8 cellular contexts compared by ENCODE assay signal in the genomic region with DNA sequence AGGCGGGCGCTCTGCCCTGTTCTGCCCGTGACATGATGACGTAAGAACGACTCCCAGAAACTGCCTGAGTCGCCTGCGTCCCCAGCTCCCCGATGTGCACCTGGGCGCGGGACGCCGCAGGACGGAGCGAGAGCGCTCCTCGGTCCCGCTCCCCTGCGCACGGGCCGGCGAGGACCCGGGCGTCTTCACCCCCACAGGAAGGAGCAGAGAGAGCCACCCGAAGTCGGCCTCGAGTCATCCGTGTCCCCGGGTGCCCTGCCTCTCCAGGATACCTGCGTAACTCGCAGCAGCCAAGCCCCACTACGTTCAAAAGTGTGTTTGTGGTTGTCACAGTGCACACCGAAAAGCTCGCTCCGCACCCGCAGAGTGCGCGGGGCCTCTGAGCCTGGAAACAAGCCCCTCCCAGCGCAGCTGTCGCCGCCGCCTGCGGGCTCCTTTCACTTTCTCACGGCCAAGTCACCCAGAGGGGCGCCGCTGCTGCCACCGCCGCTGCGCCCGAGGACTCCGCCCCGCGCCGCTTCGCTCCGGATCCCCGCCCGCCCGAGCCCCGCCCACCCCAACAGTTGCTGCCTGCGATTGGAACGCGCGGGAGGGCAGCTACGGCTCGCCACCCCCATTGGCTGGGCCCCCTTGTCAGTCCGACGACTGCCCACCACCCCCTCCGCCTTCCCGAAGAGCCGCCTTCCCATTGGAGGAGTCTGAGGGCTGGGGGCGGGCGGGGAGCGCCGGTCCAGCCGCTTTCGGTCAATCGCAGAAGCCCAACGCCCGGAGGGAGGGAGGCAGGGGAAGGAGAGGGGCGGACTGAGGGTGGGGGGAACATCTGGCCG. TPM values are rescaled to one million over a fixed set of nuclear protein-coding genes. Genes with fewer than 3 reads are reported as not detected.
A peak's percentile ranks its signal among the peaks of the same experiment; 100 is the strongest.
DNase-seq lines count a peak whose midpoint lies in the region; ATAC-seq and TF ChIP-seq lines count a peak whose summit lies in the region.

No MANE protein-coding gene starts in this region.

- intact Hi-C loops in adrenal gland (cut with DNase I) (no loop called here), heart right ventricle (cut with DNase I) (loop anchor here in 2 of 10 donors (5.0 to 10.0 kb wide), 3 partner anchors 89 to 224 kb away; a partner anchor contains a TSS), posterior cingulate gyrus (cut with DNase I) (loop anchor here (2.0 to 10.0 kb wide), 4 partner anchors 201 to 703 kb away; no protein-coding TSS in a partner anchor)

- peak in 1 of 4 donors; percentile 38 for TF ChIP-seq EP300 in upper lobe of left lung (IDR thresholded peaks at IDR 0.05)

- TF ChIP-seq CTCF in GM13976 (IDR thresholded peaks at IDR 0.05; ENCODE audit: borderline replicate concordance, control extremely low read depth, extremely low read depth, insufficient read depth, missing control alignments) (no peak), adrenal gland (IDR thresholded peaks at IDR 0.05) (peak in 1 of 6 experiments; percentile 3), heart right ventricle (IDR thresholded peaks at IDR 0.05) (peak in 2 of 9 donors; percentile 7 to 12), upper lobe of left lung (IDR thresholded peaks at IDR 0.05) (peak in 1 of 6 experiments; percentile 23)

- H3K4me1 ChIP-seq in adrenal gland (replicated peaks in 1 of 2) (peaks cover 15 to 28% of the 10 kb centered on the region in 2 donors), heart right ventricle (peaks cover 0 to 42% (median 33%) of the 10 kb centered on the region in 9 donors), upper lobe of left lung (peaks cover 25 to 39% (median 27%) of the 10 kb centered on the region in 4 donors)

- WGBS in adrenal gland, 4 donors: 0 to 1% (median 0%) methylated on average over 19 to 80 of the region's 81 CpGs
- 0 to 1% methylated on average over 77 to 81 of the region's 81 CpGs for WGBS in heart right ventricle, 2 donors
- WGBS in upper lobe of left lung, 2 donors: 0 to 2% methylated on average over 2 to 37 of the region's 81 CpGs

- peak; percentile 73 for ATAC-seq in HG02852 (IDR thresholded peaks at IDR 0.05; ENCODE audit: unreplicated experiment)
- peak; percentile 95 to 99 (median 98) for ATAC-seq in heart right ventricle
- peak; percentile 96 to 99 for ATAC-seq in upper lobe of left lung (ENCODE audit: low FRiP score in 2 of 2)

- H3K36me3 ChIP-seq in adrenal gland (replicated peaks in 1 of 2) (no peaks in the 10 kb centered on the region), heart right ventricle (no peaks in the 10 kb centered on the region), upper lobe of left lung (no peaks in the 10 kb centered on the region)

- in situ Hi-C loops in GM13976 (cut with MboI; ENCODE audit: low sequenced_read_pairs, unreplicated experiment): no loop called here

- peak overlapping the region; percentile 98 to 100 (median 99) for H3K27ac ChIP-seq in adrenal gland
- peak overlapping the region; percentile 89 to 99 (median 98) for H3K27ac ChIP-seq in heart right ventricle
- H3K27ac ChIP-seq in upper lobe of left lung: peak overlapping the region; percentile 96 to 100 (median 98)

- peak overlapping the region; percentile 76 to 92 (median 87) for H3K4me3 ChIP-seq in adrenal gland
- peak overlapping the region; percentile 67 to 99 (median 85) for H3K4me3 ChIP-seq in heart right ventricle
- H3K4me3 ChIP-seq in upper lobe of left lung: peak overlapping the region; percentile 67 to 88 (median 82)

- TF ChIP-seq POLR2A in adrenal gland (IDR thresholded peaks at IDR 0.05) (peak; percentile 95 to 99), upper lobe of left lung (IDR thresholded peaks at IDR 0.05) (peak; percentile 65 to 99 (median 95))

- H3K9me3 ChIP-seq in adrenal gland (replicated peaks in 1 of 3): no peaks in the 10 kb centered on the region
- H3K9me3 ChIP-seq in heart right ventricle: no peaks in the 10 kb centered on the region
- no peaks in the 10 kb centered on the region for H3K9me3 ChIP-seq in upper lobe of left lung

- DNase-seq in GM13976 (ENCODE audit: low spot score) (peak; percentile 96), NCI-H1436 treated with DMSO at 0.1 percent for 48 hours (lab: John Stamatoyannopoulos, UW) (peak; percentile 92), T follicular helper cell (ENCODE audit: low read depth) (peak; percentile 97), adrenal gland (peak; percentile 99 to 100 (median 99)), heart right ventricle (peak; percentile 99), posterior cingulate gyrus (peak; percentile 96 to 100 (median 99)), upper lobe of left lung (peak; percentile 98)

- H3K27me3 ChIP-seq in adrenal gland: no peaks in the 10 kb centered on the region
- no peaks in the 10 kb centered on the region for H3K27me3 ChIP-seq in heart right ventricle
- no peaks in the 10 kb centered on the region for H3K27me3 ChIP-seq in upper lobe of left lung

RNA-seq across cellular contexts. Expression of a gene that starts 3.1 kb away (rescaled TPM):
- 10 to 100 TPM in 4 of 8 donors, 1 to 10 TPM in 4; 7.2 to 15.1 (median 11.0) TPM for total RNA-seq in adrenal gland
- polyA plus RNA-seq in adrenal gland: 1 to 10 TPM; 4.8 to 8.4 (median 6.1) TPM
- 10 to 100 TPM; 17.7 to 33.7 (median 20.8) TPM for total RNA-seq in heart right ventricle
- 10 to 100 TPM in 1 of 2 donors, 1 to 10 TPM in 1; 7.5 to 13.1 TPM for polyA plus RNA-seq in heart right ventricle
- total RNA-seq in upper lobe of left lung: 10 to 100 TPM; 14.8 to 29.7 (median 20.4) TPM

Comparison
In these comparisons a context has a peak if more than half of its experiments do, and no peak if none do; other contexts are left out.
1. Peak in every context shown above with its lines: DNase-seq, ATAC-seq, H3K4me3 ChIP-seq and H3K27ac ChIP-seq.